In the genomic region with DNA sequence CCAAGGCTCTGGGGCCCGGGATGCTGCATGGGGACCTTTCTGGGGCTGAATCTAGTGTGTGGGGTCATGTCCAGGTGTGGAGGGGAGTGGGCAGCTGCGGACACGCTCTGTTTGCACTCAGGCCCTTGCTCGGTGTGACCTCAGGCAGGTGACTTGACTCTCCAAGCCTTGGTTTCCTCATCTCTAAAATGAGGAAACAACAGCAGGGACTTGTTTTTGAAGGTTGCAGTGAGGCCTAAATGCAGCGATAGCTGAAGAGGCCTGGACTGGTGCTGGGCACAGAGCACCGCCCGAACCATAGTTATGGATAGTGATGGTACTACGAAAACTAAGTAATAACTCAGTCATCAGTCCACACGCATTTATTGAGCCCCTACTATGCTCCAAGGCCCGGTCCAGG, we compare ENCODE assay signal across 11 cellular contexts.
"Had no signal": no experiment of that assay in that cellular context is flagged by ENCODE, and none has a peak within 500 bp of the region (broad histone marks: within the 10 kb centered on the region; RNA-seq: fewer than 3 reads in every experiment).

No MANE protein-coding gene starts in this region.

- H3K4me3 Mint-ChIP-seq: activated CD4-positive, alpha-beta T cell treated with anti-CD3 and anti-CD28 coated beads, Interleukin-2, amount 10 ng/mL, durations not matched to agents 24 days and 14 days; nephron had no signal

- H3K9me3 ChIP-seq: gastrocnemius medialis, left lung, stomach, testis had no signal

- H3K27me3 Mint-ChIP-seq: activated CD4-positive, alpha-beta T cell treated with anti-CD3 and anti-CD28 coated beads, Interleukin-2, amount 10 ng/mL, durations not matched to agents 24 days and 14 days had no signal

- ATAC-seq: gastrocnemius medialis, left lung had no signal

- H3K27ac Mint-ChIP-seq: activated CD4-positive, alpha-beta T cell treated with anti-CD3 and anti-CD28 coated beads, Interleukin-2, amount 10 ng/mL, durations not matched to agents 24 days and 14 days; nephron had no signal

- H3K4me3 ChIP-seq: gastrocnemius medialis, left lung, stomach, testis had no signal

- H3K36me3 ChIP-seq: gastrocnemius medialis, left lung, stomach had no signal

- H3K27me3 ChIP-seq: gastrocnemius medialis, left lung, stomach, testis had no signal

- H3K9me3 Mint-ChIP-seq: activated CD4-positive, alpha-beta T cell treated with anti-CD3 and anti-CD28 coated beads, Interleukin-2, amount 10 ng/mL, durations not matched to agents 24 days and 14 days; nephron had no signal

- DNase-seq: activated CD4-positive, alpha-beta T cell treated with anti-CD3 and anti-CD28 coated beads, Interleukin-2, amount 10 ng/mL, durations not matched to agents 24 days and 14 days; activated CD4-positive, CD25-positive, alpha-beta regulatory T cell; activated CD8-positive, alpha-beta memory T cell treated with anti-CD3 and anti-CD28 coated beads for 24 hours; activated naive CD4-positive, alpha-beta T cell; erythroblast; gastrocnemius medialis; stimulated activated CD4-positive, alpha-beta T cell treated with anti-CD3 and anti-CD28 coated beads, Interleukin-1b, Interleukin-23, amount 100 ng/mL, for 48 hours; stomach; testis had no signal

- H3K27ac ChIP-seq: gastrocnemius medialis, left lung, stomach, testis had no signal
